In genomic region chr1:77538956-77539509, GRCh38 we compare ENCODE assay signal across 8 cellular contexts.
DNase-seq lines count a peak whose midpoint lies in the region; ATAC-seq lines count a peak whose summit lies in the region.

No MANE protein-coding gene starts in this region.

- H3K27ac Mint-ChIP-seq in effector memory CD8-positive, alpha-beta T cell = no peak overlapping the region
- H3K27ac Mint-ChIP-seq in activated CD4-positive, alpha-beta T cell treated with anti-CD3 and anti-CD28 coated beads for 36 hours = no peak overlapping the region

- no peak overlapping the region for H3K4me3 Mint-ChIP-seq in effector memory CD8-positive, alpha-beta T cell
- H3K4me3 Mint-ChIP-seq in activated CD4-positive, alpha-beta T cell treated with anti-CD3 and anti-CD28 coated beads for 36 hours = no peak overlapping the region

- H3K4me1 Mint-ChIP-seq in effector memory CD8-positive, alpha-beta T cell (ENCODE audit: low read depth in 2 of 2) = no peaks in the 10 kb centered on the region
- H3K4me1 Mint-ChIP-seq in activated CD4-positive, alpha-beta T cell treated with anti-CD3 and anti-CD28 coated beads for 36 hours = peaks cover 1% of the 10 kb centered on the region

- DNase-seq in RPMI7951 (ENCODE audit: low read depth) (peak; percentile 86), hepatic stellate cell (ENCODE audit: low spot score) (peak; percentile 76), NCI-H345 treated with DMSO at 0.1 percent for 48 hours (lab: John Stamatoyannopoulos, UW; ENCODE audit: unreplicated experiment) (no peak)
- no peak for DNase-seq in effector memory CD8-positive, alpha-beta T cell
- no peak for DNase-seq in activated CD4-positive, alpha-beta T cell treated with anti-CD3 and anti-CD28 coated beads for 36 hours
- no peak for DNase-seq in activated CD4-positive, CD25-positive, alpha-beta regulatory T cell treated with anti-CD3 and anti-CD28 coated beads, Interleukin-2, amount 50 U/mL, for 72 hours

- CTCF ChIA-PET in activated CD4-positive, alpha-beta T cell treated with anti-CD3 and anti-CD28 coated beads for 36 hours (lab: Charles Lee) = interaction anchor here (0.6 kb wide), 3 partner anchors 10 to 645 kb away, joined by 3 to 4 read pairs (median 3); no protein-coding TSS in a partner anchor

- no peaks in the 10 kb centered on the region for H3K27me3 Mint-ChIP-seq in effector memory CD8-positive, alpha-beta T cell
- no peaks in the 10 kb centered on the region for H3K27me3 Mint-ChIP-seq in activated CD4-positive, alpha-beta T cell treated with anti-CD3 and anti-CD28 coated beads for 36 hours

- POLR2A ChIA-PET in activated CD4-positive, alpha-beta T cell treated with anti-CD3 and anti-CD28 coated beads for 36 hours (lab: Charles Lee) = no interaction called here

- H3K36me3 Mint-ChIP-seq in effector memory CD8-positive, alpha-beta T cell (ENCODE audit: insufficient read depth) = no peaks in the 10 kb centered on the region
- H3K36me3 Mint-ChIP-seq in activated CD4-positive, alpha-beta T cell treated with anti-CD3 and anti-CD28 coated beads for 36 hours (ENCODE audit: low read depth) = no peaks in the 10 kb centered on the region

- peak; percentile 68 for ATAC-seq in GM19023 (IDR thresholded peaks at IDR 0.05; ENCODE audit: unreplicated experiment)
- peak; percentile 45 for ATAC-seq in HG03039 (IDR thresholded peaks at IDR 0.05; ENCODE audit: unreplicated experiment)
- ATAC-seq in effector memory CD8-positive, alpha-beta T cell (replicated peaks) = no peak
- ATAC-seq in activated CD4-positive, alpha-beta T cell treated with anti-CD3 and anti-CD28 coated beads for 36 hours = no peak

- H3K9me3 Mint-ChIP-seq in effector memory CD8-positive, alpha-beta T cell = no peaks in the 10 kb centered on the region
- H3K9me3 Mint-ChIP-seq in activated CD4-positive, alpha-beta T cell treated with anti-CD3 and anti-CD28 coated beads for 36 hours (ENCODE audit: low read depth) = no peaks in the 10 kb centered on the region

- intact Hi-C loops in activated CD4-positive, alpha-beta T cell treated with anti-CD3 and anti-CD28 coated beads for 36 hours (cut with DNase I, micrococcal nuclease) = loop anchor here (10.0 kb wide), 2 partner anchors 1384 to 1544 kb away; no protein-coding TSS in a partner anchor

Comparison
In these comparisons a context has a peak if more than half of its experiments do, and no peak if none do; other contexts are left out.
1. ATAC-seq: peak in GM19023 (single experiment) and HG03039 (single experiment); none in effector memory CD8-positive, alpha-beta T cell (single experiment) and activated CD4-positive, alpha-beta T cell treated with anti-CD3 and anti-CD28 coated beads for 36 hours (single experiment).
2. DNase-seq: peak in RPMI7951 (single experiment) and hepatic stellate cell (single experiment); none in effector memory CD8-positive, alpha-beta T cell (0 of 3), activated CD4-positive, alpha-beta T cell treated with anti-CD3 and anti-CD28 coated beads for 36 hours (single experiment), activated CD4-positive, CD25-positive, alpha-beta regulatory T cell treated with anti-CD3 and anti-CD28 coated beads, Interleukin-2, amount 50 U/mL, for 72 hours (single experiment) and NCI-H345 treated with DMSO at 0.1 percent for 48 hours (single experiment).